ENCODE assay signal across 28 cellular contexts in the genomic region with DNA sequence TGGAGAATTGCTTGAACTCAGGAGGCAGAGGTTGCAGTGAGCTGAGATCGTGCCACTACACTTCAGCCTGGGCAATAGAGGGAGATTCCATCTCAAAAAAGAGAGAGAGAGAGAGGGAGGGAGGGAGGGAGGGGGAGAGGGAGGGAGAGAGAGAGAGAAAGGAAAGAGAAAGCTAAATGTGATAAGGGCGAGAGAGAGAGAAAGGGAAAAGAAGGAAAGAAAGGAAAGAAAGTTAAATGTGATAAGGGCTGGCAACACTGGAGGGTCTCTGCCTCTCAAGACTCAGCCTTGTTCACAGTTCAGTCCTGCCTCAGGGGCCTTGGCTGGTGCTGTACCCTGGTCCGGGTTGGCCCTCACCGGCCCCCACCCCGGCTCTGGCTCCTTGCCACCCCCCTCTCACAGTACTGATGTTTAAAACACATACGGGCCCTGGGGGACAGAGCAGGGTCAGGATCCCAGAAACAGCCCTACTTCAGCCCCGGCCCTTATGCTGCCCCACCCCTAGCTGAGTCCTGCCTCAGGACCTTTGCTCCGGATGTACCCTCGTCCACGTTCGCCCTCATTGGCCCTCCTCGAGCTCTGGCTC. TPM values are rescaled to one million over a fixed set of nuclear protein-coding genes. Genes with fewer than 3 reads are reported as not detected.
"Had no signal": no experiment of that assay in that cellular context is flagged by ENCODE, and none has a peak within 500 bp of the region (broad histone marks: within the 10 kb centered on the region; RNA-seq: fewer than 3 reads in every experiment).

No MANE protein-coding gene starts in this region.

- H3K4me3 Mint-ChIP-seq: activated CD4-positive, alpha-beta T cell treated with anti-CD3 and anti-CD28 coated beads for 36 hours; activated naive CD4-positive, alpha-beta T cell treated with anti-CD3 and anti-CD28 coated beads, Interleukin-2, amount 10 ng/mL, durations not matched to agents 7 days and 5 days; activated naive CD8-positive, alpha-beta T cell treated with anti-CD3 and anti-CD28 coated beads, Interleukin-2, amount 50 U/mL, for 24 hours; stimulated activated memory B cell treated with anti-CD40 and anti-IgM and Interleukin-4, amounts not matched to agents 10 μg/mL and 1 μg/mL and 100 μg/mL, for 72 hours; stimulated activated naive CD8-positive, alpha-beta T cell treated with anti-CD3 and anti-CD28 coated beads, Interleukin-15, amount 100 ng/mL, for 72 hours had no signal

- H3K27me3 ChIP-seq: pancreas, sigmoid colon had no signal

- DNase-seq: activated CD4-positive, alpha-beta T cell treated with anti-CD3 and anti-CD28 coated beads for 36 hours; activated CD4-positive, alpha-beta T cell treated with anti-CD3 and anti-CD28 coated beads, Interleukin-2, amount 50 U/mL, for 4 hours; activated CD4-positive, CD25-positive, alpha-beta regulatory T cell; activated gamma-delta T cell; activated naive CD4-positive, alpha-beta T cell treated with anti-CD3 and anti-CD28 coated beads, Interleukin-2, amount 10 ng/mL, durations not matched to agents 7 days and 5 days; activated naive CD8-positive, alpha-beta T cell treated with anti-CD3 and anti-CD28 coated beads, Interleukin-2, amount 50 U/mL, for 24 hours; amygdala; dermis blood vessel endothelial cell; effector CD4-positive, alpha-beta T cell; islet precursor cell; left ventricle myocardium inferior; mucosa of descending colon; retina; sigmoid colon; small intestine; stimulated activated CD4-positive, alpha-beta T cell treated with anti-CD3 and anti-CD28 coated beads, Interleukin-1b, Interleukin-23, amount 100 ng/mL, for 48 hours; stimulated activated CD4-positive, alpha-beta T cell treated with anti-CD3 and anti-CD28 coated beads, Interleukin-4, amount 100 ng/mL, for 4 hours; stimulated activated CD8-positive, alpha-beta memory T cell treated with anti-CD3 and anti-CD28 coated beads, Interleukin-4, amount 100 ng/mL, for 48 hours; stimulated activated naive CD8-positive, alpha-beta T cell treated with anti-CD3 and anti-CD28 coated beads, Interleukin-15, amount 100 ng/mL, for 72 hours had no signal

- FAIRE-seq: bronchial epithelial cell, colon, frontal cortex, pancreas, small intestine had no signal

- ATAC-seq: activated CD4-positive, alpha-beta T cell treated with anti-CD3 and anti-CD28 coated beads for 36 hours; activated naive CD8-positive, alpha-beta T cell treated with anti-CD3 and anti-CD28 coated beads, Interleukin-2, amount 50 U/mL, for 24 hours; mucosa of descending colon; natural killer cell treated with Interleukin-12 subunit alpha and Interleukin-12 subunit beta and Interleukin-15 and Interleukin-18, amount 100 ng/mL, for 72 hours; pancreas; stimulated activated memory B cell treated with anti-CD40 and anti-IgM and Interleukin-4, amounts not matched to agents 10 μg/mL and 1 μg/mL and 100 μg/mL, for 72 hours; stimulated activated naive CD8-positive, alpha-beta T cell treated with anti-CD3 and anti-CD28 coated beads, Interleukin-15, amount 100 ng/mL, for 72 hours had no signal

- H3K27me3 Mint-ChIP-seq: activated CD4-positive, alpha-beta T cell treated with anti-CD3 and anti-CD28 coated beads for 36 hours; activated naive CD4-positive, alpha-beta T cell treated with anti-CD3 and anti-CD28 coated beads, Interleukin-2, amount 10 ng/mL, durations not matched to agents 7 days and 5 days; activated naive CD8-positive, alpha-beta T cell treated with anti-CD3 and anti-CD28 coated beads, Interleukin-2, amount 50 U/mL, for 24 hours; natural killer cell treated with Interleukin-12 subunit alpha and Interleukin-12 subunit beta and Interleukin-15 and Interleukin-18, amount 100 ng/mL, for 72 hours; stimulated activated memory B cell treated with anti-CD40 and anti-IgM and Interleukin-4, amounts not matched to agents 10 μg/mL and 1 μg/mL and 100 μg/mL, for 72 hours; stimulated activated naive CD8-positive, alpha-beta T cell treated with anti-CD3 and anti-CD28 coated beads, Interleukin-15, amount 100 ng/mL, for 72 hours had no signal

- H3K9me3 Mint-ChIP-seq: activated naive CD4-positive, alpha-beta T cell treated with anti-CD3 and anti-CD28 coated beads, Interleukin-2, amount 10 ng/mL, durations not matched to agents 7 days and 5 days; activated naive CD8-positive, alpha-beta T cell treated with anti-CD3 and anti-CD28 coated beads, Interleukin-2, amount 50 U/mL, for 24 hours; activated T-helper 1 cell treated with anti-CD3 and anti-CD28 coated beads, Interleukin-12 subunit alpha, Interleukin-12 subunit beta, Interleukin-2, Interleukin-4 antibody, amounts not matched to agents 30 ng/mL and 10 ng/mL and 1 ng/mL, durations not matched to agents 14 hours and 24 hours and 36 hours; natural killer cell treated with Interleukin-12 subunit alpha and Interleukin-12 subunit beta and Interleukin-15 and Interleukin-18, amount 100 ng/mL, for 72 hours; stimulated activated memory B cell treated with anti-CD40 and anti-IgM and Interleukin-4, amounts not matched to agents 10 μg/mL and 1 μg/mL and 100 μg/mL, for 72 hours; stimulated activated naive CD8-positive, alpha-beta T cell treated with anti-CD3 and anti-CD28 coated beads, Interleukin-15, amount 100 ng/mL, for 72 hours had no signal

- H3K27ac Mint-ChIP-seq: activated CD4-positive, alpha-beta T cell treated with anti-CD3 and anti-CD28 coated beads for 36 hours; activated naive CD8-positive, alpha-beta T cell treated with anti-CD3 and anti-CD28 coated beads, Interleukin-2, amount 50 U/mL, for 24 hours had no signal

- H3K9me3 ChIP-seq: left ventricle myocardium inferior, mucosa of descending colon, pancreas, prostate gland, sigmoid colon had no signal

- H3K27ac ChIP-seq: pancreas, prostate gland, sigmoid colon had no signal

- H3K4me3 ChIP-seq: left ventricle myocardium inferior, mucosa of descending colon, pancreas, prostate gland, sigmoid colon had no signal

RNA-seq across cellular contexts. Expression of gene FCHO1, which starts 28.5 kb away (rescaled TPM):
- total RNA-seq: myocyte had no signal

RNA-seq across cellular contexts. Expression of gene UNC13A, which starts 34.6 kb away (rescaled TPM):
- total RNA-seq: activated T-helper 1 cell treated with anti-CD3 and anti-CD28 coated beads, Interleukin-12 subunit alpha, Interleukin-12 subunit beta, Interleukin-2, Interleukin-4 antibody, amounts not matched to agents 30 ng/mL and 10 ng/mL and 1 ng/mL, durations not matched to agents 14 hours and 24 hours and 36 hours; natural killer cell treated with Interleukin-12 subunit alpha and Interleukin-12 subunit beta and Interleukin-15 and Interleukin-18, amount 100 ng/mL, for 72 hours had no signal
